In the genomic region with DNA sequence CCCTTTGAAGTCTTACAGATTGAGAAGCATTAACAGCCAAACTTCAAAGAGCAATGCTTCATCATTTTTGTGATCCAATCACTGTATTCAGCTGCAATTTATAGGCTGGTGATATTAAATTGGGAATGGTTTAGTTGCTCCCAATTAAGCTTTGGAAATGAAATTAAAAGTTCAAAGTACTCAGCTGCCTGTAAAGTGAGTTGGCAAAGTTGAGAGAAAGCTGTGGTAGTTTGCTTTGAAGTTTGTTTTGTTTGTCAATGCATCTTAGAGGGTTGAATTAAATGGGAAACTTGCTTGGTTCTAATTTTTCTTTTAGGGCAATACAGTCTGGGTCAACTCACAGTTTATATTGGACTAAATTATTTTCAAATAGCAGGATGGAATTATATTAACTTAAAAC, we compare ENCODE assay signal across 22 cellular contexts.
"Had no signal": no experiment of that assay in that cellular context is flagged by ENCODE, and none has a peak within 500 bp of the region (broad histone marks: within the 10 kb centered on the region; RNA-seq: fewer than 3 reads in every experiment).

No MANE protein-coding gene starts in this region.

- H3K4me3 Mint-ChIP-seq: IgD-negative memory B cell had no signal

- DNase-seq: Kasumi-1, MM.1S, NCI-H1092 treated with DMSO at 0.1 percent for 48 hours, NCI-H1436, NCI-H187, NCI-H2029, NCI-H2081 treated with DMSO at 0.1 percent for 48 hours, NCI-H2171, NCI-H226, NCI-H446, NCI-H510A, NCI-H524 treated with DMSO at 0.1 percent for 48 hours, NCI-H69, NCI-H774, PC-3, SHP77, SK-N-SH had no signal

- H3K36me3 Mint-ChIP-seq: IgD-negative memory B cell had no signal

- H3K4me3 ChIP-seq: K562 had no signal

- H3K27me3 Mint-ChIP-seq: IgD-negative memory B cell had no signal

- ATAC-seq: K562, Panc1 had no signal

- H3K9me2 ChIP-seq: SK-N-SH had no signal

- H3K27ac Mint-ChIP-seq: IgD-negative memory B cell had no signal

- H3K4me2 ChIP-seq: KMS-11, SK-N-SH had no signal

- H3K4me1 Mint-ChIP-seq: IgD-negative memory B cell had no signal

- H3K9me3 ChIP-seq: SK-N-SH had no signal

- H3K27ac ChIP-seq: KMS-11, RWPE1 had no signal
